ENCODE assay signal across 20 cellular contexts in genomic region chr19:46909356-46909755, GRCh38. TPM values are rescaled to one million over a fixed set of nuclear protein-coding genes. Genes with fewer than 3 reads are reported as not detected.
DNase-seq lines count a peak whose midpoint lies in the region; ATAC-seq and TF ChIP-seq lines count a peak whose summit lies in the region.
"Had no signal": no experiment of that assay in that cellular context is flagged by ENCODE, and none has a peak within 500 bp of the region (broad histone marks: within the 10 kb centered on the region; RNA-seq: fewer than 3 reads in every experiment).

No MANE protein-coding gene starts in this region.

- H3K4me1 Mint-ChIP-seq in chondrocyte (ENCODE audit: low read depth), result peaks cover 38% of the 10 kb centered on the region
- peaks cover 29% of the 10 kb centered on the region for H3K4me1 Mint-ChIP-seq in activated T-cell treated with anti-CD3 and anti-CD28 coated beads, Interleukin-2, amount 50 U/mL, for 72 hours (ENCODE audit: low read depth)

- H3K27ac ChIP-seq in BLaER1, result no peak overlapping the region
- H3K27ac ChIP-seq in trophoblast cell (ENCODE audit: low read depth, low read length), result no peak overlapping the region

- no peak overlapping the region for H3K14ac ChIP-seq in trophoblast cell (ENCODE audit: low read length)

- H3K9me3 ChIP-seq in BLaER1, result peaks cover 9% of the 10 kb centered on the region
- no peaks in the 10 kb centered on the region for H3K9me3 ChIP-seq in trophoblast cell (ENCODE audit: insufficient read depth, low read depth, low read length)
- H3K9me3 ChIP-seq: Caco-2 had no signal

- no peak for TF ChIP-seq CTCF in chondrocyte (IDR thresholded peaks at IDR 0.05)

- H3K18ac ChIP-seq in trophoblast cell (ENCODE audit: low read length), result no peak overlapping the region

- peaks cover 43% of the 10 kb centered on the region for H3K4me1 ChIP-seq in BLaER1
- peaks cover 10 to 14% of the 10 kb centered on the region in 2 experiments for H3K4me1 ChIP-seq in trophoblast cell (ENCODE audit: control insufficient read depth in 1 of 2, insufficient read depth in 2 of 2, low read length in 2 of 2)

- peak overlapping the region; percentile 2 for H3K4ac ChIP-seq in trophoblast cell (ENCODE audit: low read depth, low read length)

- no peaks in the 10 kb centered on the region for H3K27me3 ChIP-seq in BLaER1
- H3K27me3 ChIP-seq in trophoblast cell (ENCODE audit: insufficient read depth, low read length), result no peaks in the 10 kb centered on the region

- no peaks in the 10 kb centered on the region for H3K27me3 Mint-ChIP-seq in chondrocyte (ENCODE audit: low read depth)
- no peaks in the 10 kb centered on the region for H3K27me3 Mint-ChIP-seq in activated T-cell treated with anti-CD3 and anti-CD28 coated beads, Interleukin-2, amount 50 U/mL, for 72 hours (ENCODE audit: low read depth)
- H3K27me3 Mint-ChIP-seq: B cell; CD4-positive, CD25-positive, alpha-beta regulatory T cell had no signal

- H2AK5ac ChIP-seq in trophoblast cell (ENCODE audit: low read length), result no peak overlapping the region

- H3K79me2 ChIP-seq in trophoblast cell (ENCODE audit: control insufficient read depth, insufficient read depth, low read length, poor library complexity), result peaks cover 4% of the 10 kb centered on the region

- H3K4me2 ChIP-seq in BLaER1 (peak overlapping the region; percentile 41), trophoblast cell (ENCODE audit: low read length) (no peak overlapping the region)

- no peaks in the 10 kb centered on the region for H3K36me3 Mint-ChIP-seq in chondrocyte (ENCODE audit: low read depth)
- H3K36me3 Mint-ChIP-seq in activated T-cell treated with anti-CD3 and anti-CD28 coated beads, Interleukin-2, amount 50 U/mL, for 72 hours (ENCODE audit: insufficient read depth in 2 of 2), result peaks cover 0 to 1% of the 10 kb centered on the region in 2 donors

- H2AFZ ChIP-seq in trophoblast cell (ENCODE audit: insufficient read depth, low read length, poor library complexity), result no peak overlapping the region

- no peak overlapping the region for H2BK5ac ChIP-seq in trophoblast cell (ENCODE audit: low read depth, low read length, poor library complexity)

- peaks cover 98% of the 10 kb centered on the region for H4K20me1 ChIP-seq in BLaER1

- H3K79me1 ChIP-seq in trophoblast cell (ENCODE audit: low read length), result peaks cover 4% of the 10 kb centered on the region

- H3K36me3 ChIP-seq in BLaER1, result peaks cover 41% of the 10 kb centered on the region
- no peaks in the 10 kb centered on the region for H3K36me3 ChIP-seq in trophoblast cell (ENCODE audit: control insufficient read depth in 1 of 2, insufficient read depth in 2 of 2, low read length in 2 of 2)

- no peak overlapping the region for H2BK12ac ChIP-seq in trophoblast cell (ENCODE audit: low read length)

- H3K9ac ChIP-seq in BLaER1, result no peak overlapping the region
- no peak overlapping the region for H3K9ac ChIP-seq in trophoblast cell (ENCODE audit: low read length)

- no peak overlapping the region for H4K91ac ChIP-seq in trophoblast cell (ENCODE audit: low read depth, low read length)

- H2BK120ac ChIP-seq in trophoblast cell (ENCODE audit: insufficient read depth, low read length, poor library complexity), result no peak overlapping the region

- no peak overlapping the region for H3K4me3 ChIP-seq in BLaER1
- no peak overlapping the region for H3K4me3 ChIP-seq in trophoblast cell (ENCODE audit: low read depth, low read length)

- no peak for ATAC-seq in GM18868 (IDR thresholded peaks at IDR 0.05; ENCODE audit: unreplicated experiment)
- no peak for ATAC-seq in activated T-cell treated with anti-CD3 and anti-CD28 coated beads, Interleukin-2, amount 50 U/mL, for 72 hours (replicated peaks in 1 of 2)
- ATAC-seq: HCT116 had no signal

- H4K12ac ChIP-seq in trophoblast cell (ENCODE audit: low read depth, low read length), result no peak overlapping the region

- no peaks in the 10 kb centered on the region for H3K9me3 Mint-ChIP-seq in chondrocyte (ENCODE audit: low read depth)
- H3K9me3 Mint-ChIP-seq in activated T-cell treated with anti-CD3 and anti-CD28 coated beads, Interleukin-2, amount 50 U/mL, for 72 hours, result no peaks in the 10 kb centered on the region
- H3K9me3 Mint-ChIP-seq: CD4-positive, CD25-positive, alpha-beta regulatory T cell had no signal

- H3K27ac Mint-ChIP-seq in chondrocyte (ENCODE audit: unreplicated experiment), result peak overlapping the region; percentile 76
- H3K27ac Mint-ChIP-seq in activated T-cell treated with anti-CD3 and anti-CD28 coated beads, Interleukin-2, amount 50 U/mL, for 72 hours, result no peak overlapping the region
- H3K27ac Mint-ChIP-seq: B cell had no signal

- H3K23ac ChIP-seq in trophoblast cell (ENCODE audit: low read length), result no peak overlapping the region

- H3K4me3 Mint-ChIP-seq in chondrocyte (ENCODE audit: unreplicated experiment), result no peak overlapping the region
- no peak overlapping the region for H3K4me3 Mint-ChIP-seq in activated T-cell treated with anti-CD3 and anti-CD28 coated beads, Interleukin-2, amount 50 U/mL, for 72 hours
- H3K4me3 Mint-ChIP-seq: B cell had no signal

- DNase-seq in EH (ENCODE audit: low read depth) (peak; percentile 19), chondrocyte (ENCODE audit: low spot score) (no peak), trophoblast cell (no peak), kidney tubule cell (ENCODE audit: low spot score) (no peak)
- DNase-seq in activated T-cell treated with anti-CD3 and anti-CD28 coated beads, Interleukin-2, amount 50 U/mL, for 72 hours, result no peak
- DNase-seq: Caco-2; CD4-positive, CD25-positive, alpha-beta regulatory T cell; KG1; NCI-H1105 treated with DMSO at 0.1 percent for 48 hours; NCI-H2029 treated with DMSO at 0.1 percent for 48 hours; NCI-H226; NCI-H510A treated with DMSO at 0.1 percent for 48 hours; NCI-H748 treated with DMSO at 0.1 percent for 48 hours; NK-92 treated with Interleukin-12 subunit alpha and Interleukin-12 subunit beta, amount 100 ng/mL, for 24 hours; OCI-M1; Right ventricle myocardium superior had no signal

- no peak overlapping the region for H4K8ac ChIP-seq in trophoblast cell (ENCODE audit: low read depth, low read length)

- no CpG with 5 or more reads among the region's 4 CpGs for WGBS in trophoblast cell (ENCODE audit: extremely low coverage, insufficient coverage, insufficient read length)

RNA-seq across cellular contexts. Expression of gene ARHGAP35, which starts 48.6 kb away (rescaled TPM):
- total RNA-seq in chondrocyte, result 60.1 to 70.9 TPM (median 70.2 TPM) in 3 replicates
- polyA plus RNA-seq in trophoblast cell (2013), result 22.3 and 23.6 TPM in 2 replicates
- total RNA-seq in activated T-cell treated with anti-CD3 and anti-CD28 coated beads, Interleukin-2, amount 50 U/mL, for 72 hours, result 10 to 100 TPM; 22.7 to 30.0 TPM

RNA-seq across cellular contexts. Expression of gene AP2S1, which starts 58.7 kb away (rescaled TPM):
- 168 to 189 TPM (median 173 TPM) in 3 replicates for total RNA-seq in chondrocyte
- 234 TPM in 2 replicates for polyA plus RNA-seq in trophoblast cell (2013)
- total RNA-seq in activated T-cell treated with anti-CD3 and anti-CD28 coated beads, Interleukin-2, amount 50 U/mL, for 72 hours, result 10 to 100 TPM; 61.7 to 64.3 TPM
